In genomic region chr5:157273131-157273556, GRCh38 we compare ENCODE assay signal across 1 cellular context.
TF ChIP-seq lines count a peak whose summit lies in the region.

No MANE protein-coding gene starts in this region.

TF ChIP-seq in HepG2, 621 proteins besides CTCF, POLR2A, EP300 and RAD21 (continued from another document):
- TF ChIP-seq REST (IDR thresholded peaks at IDR 0.05; ENCODE audit: borderline replicate concordance in 1 of 2, low read depth in 1 of 2, low read length in 2 of 2), result no peak
- TF ChIP-seq, protein P1, sequence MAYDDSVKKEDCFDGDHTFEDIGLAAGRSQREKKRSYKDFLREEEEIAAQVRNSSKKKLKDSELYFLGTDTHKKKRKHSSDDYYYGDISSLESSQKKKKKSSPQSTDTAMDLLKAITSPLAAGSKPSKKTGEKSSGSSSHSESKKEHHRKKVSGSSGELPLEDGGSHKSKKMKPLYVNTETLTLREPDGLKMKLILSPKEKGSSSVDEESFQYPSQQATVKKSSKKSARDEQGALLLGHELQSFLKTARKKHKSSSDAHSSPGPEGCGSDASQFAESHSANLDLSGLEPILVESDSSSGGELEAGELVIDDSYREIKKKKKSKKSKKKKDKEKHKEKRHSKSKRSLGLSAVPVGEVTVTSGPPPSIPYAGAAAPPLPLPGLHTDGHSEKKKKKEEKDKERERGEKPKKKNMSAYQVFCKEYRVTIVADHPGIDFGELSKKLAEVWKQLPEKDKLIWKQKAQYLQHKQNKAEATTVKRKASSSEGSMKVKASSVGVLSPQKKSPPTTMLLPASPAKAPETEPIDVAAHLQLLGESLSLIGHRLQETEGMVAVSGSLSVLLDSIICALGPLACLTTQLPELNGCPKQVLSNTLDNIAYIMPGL (CRISPR knock-in tag; IDR thresholded peaks at IDR 0.05; ENCODE audit: borderline replicate concordance in 1 of 2, low read depth in 1 of 2), result no peak
- no peak for TF ChIP-seq ZNF782 (CRISPR knock-in tag; IDR thresholded peaks at IDR 0.05; ENCODE audit: borderline replicate concordance)
- TF ChIP-seq ZNF451 (CRISPR knock-in tag; IDR thresholded peaks at IDR 0.05), result no peak
- no peak for TF ChIP-seq RXRA (CRISPR knock-in tag; IDR thresholded peaks at IDR 0.05)
- TF ChIP-seq, protein P2, sequence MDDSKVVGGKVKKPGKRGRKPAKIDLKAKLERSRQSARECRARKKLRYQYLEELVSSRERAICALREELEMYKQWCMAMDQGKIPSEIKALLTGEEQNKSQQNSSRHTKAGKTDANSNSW (CRISPR knock-in tag; IDR thresholded peaks at IDR 0.05; ENCODE audit: borderline replicate concordance), result no peak
- TF ChIP-seq HOXA9 (CRISPR knock-in tag; IDR thresholded peaks at IDR 0.05; ENCODE audit: borderline replicate concordance), result no peak
